ENCODE assay signal across 1 cellular context in genomic region chr6:157379656-157380457, GRCh38.
A peak's percentile ranks its signal among the peaks of the same experiment; 100 is the strongest.
TF ChIP-seq lines count a peak whose summit lies in the region.

No MANE protein-coding gene starts in this region.

TF ChIP-seq in HepG2, 621 proteins besides CTCF, POLR2A, EP300 and RAD21 (continued from another document and continues in another):
- TF ChIP-seq, protein P1, sequence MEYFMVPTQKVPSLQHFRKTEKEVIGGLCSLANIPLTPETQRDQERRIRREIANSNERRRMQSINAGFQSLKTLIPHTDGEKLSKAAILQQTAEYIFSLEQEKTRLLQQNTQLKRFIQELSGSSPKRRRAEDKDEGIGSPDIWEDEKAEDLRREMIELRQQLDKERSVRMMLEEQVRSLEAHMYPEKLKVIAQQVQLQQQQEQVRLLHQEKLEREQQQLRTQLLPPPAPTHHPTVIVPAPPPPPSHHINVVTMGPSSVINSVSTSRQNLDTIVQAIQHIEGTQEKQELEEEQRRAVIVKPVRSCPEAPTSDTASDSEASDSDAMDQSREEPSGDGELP (IDR thresholded peaks at IDR 0.05; ENCODE audit: borderline replicate concordance, low read depth): peak; percentile 46; the same call in 1 of the 2 replicates
- TF ChIP-seq KDM5A (IDR thresholded peaks at IDR 0.05; ENCODE audit: borderline replicate concordance, low read length): peak; percentile 49; the same call in 1 of the 2 replicates
- no peak for TF ChIP-seq ZNF652 (CRISPR knock-in tag; IDR thresholded peaks at IDR 0.05; ENCODE audit: borderline replicate concordance, low read depth)
- peak; percentile 77; the same call in 1 of the 2 replicates for TF ChIP-seq ZNF274 (CRISPR knock-in tag; IDR thresholded peaks at IDR 0.05)
- peak; percentile 59; the same call in 1 of the 2 replicates for TF ChIP-seq ZNF383 (CRISPR knock-in tag; IDR thresholded peaks at IDR 0.05; ENCODE audit: borderline replicate concordance)
- TF ChIP-seq HNF4A (CRISPR knock-in tag; IDR thresholded peaks at IDR 0.05): 0 out of 2 replicates have a peak, but pooled peaks have one; percentile 4
- TF ChIP-seq NFYC (CRISPR knock-in tag; IDR thresholded peaks at IDR 0.05): peak; percentile 14; the same call in 1 of the 2 replicates
- TF ChIP-seq MEIS2 (CRISPR knock-in tag; IDR thresholded peaks at IDR 0.05): peak; percentile 13; the same call in 1 of the 2 replicates
- TF ChIP-seq SKI (IDR thresholded peaks at IDR 0.05; ENCODE audit: partially characterized antibody): no peak
- peak; percentile 46 for TF ChIP-seq TBL1XR1 (IDR thresholded peaks at IDR 0.05; ENCODE audit: borderline replicate concordance, low read length, partially characterized antibody)
- TF ChIP-seq EED (CRISPR knock-in tag; IDR thresholded peaks at IDR 0.05): no peak
- TF ChIP-seq ZNF766 (CRISPR knock-in tag; IDR thresholded peaks at IDR 0.05; ENCODE audit: borderline replicate concordance): peak; percentile 81; the same call in 1 of the 2 replicates
- TF ChIP-seq BATF2 (CRISPR knock-in tag; IDR thresholded peaks at IDR 0.05): no peak
- TF ChIP-seq CREM (IDR thresholded peaks at IDR 0.05): peak; percentile 79
- no peak for TF ChIP-seq CREM (CRISPR knock-in tag; IDR thresholded peaks at IDR 0.05)
- TF ChIP-seq ZFP90 (CRISPR knock-in tag; IDR thresholded peaks at IDR 0.05; ENCODE audit: borderline replicate concordance): peak; percentile 35; the same call in 1 of the 2 replicates
- TF ChIP-seq, protein P2, sequence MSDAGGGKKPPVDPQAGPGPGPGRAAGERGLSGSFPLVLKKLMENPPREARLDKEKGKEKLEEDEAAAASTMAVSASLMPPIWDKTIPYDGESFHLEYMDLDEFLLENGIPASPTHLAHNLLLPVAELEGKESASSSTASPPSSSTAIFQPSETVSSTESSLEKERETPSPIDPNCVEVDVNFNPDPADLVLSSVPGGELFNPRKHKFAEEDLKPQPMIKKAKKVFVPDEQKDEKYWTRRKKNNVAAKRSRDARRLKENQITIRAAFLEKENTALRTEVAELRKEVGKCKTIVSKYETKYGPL (CRISPR knock-in tag; IDR thresholded peaks at IDR 0.05): no peak
- 0 out of 2 replicates have a peak, but pooled peaks have one; percentile 33 for TF ChIP-seq TGIF2 (CRISPR knock-in tag; IDR thresholded peaks at IDR 0.05)
- TF ChIP-seq, protein P3, sequence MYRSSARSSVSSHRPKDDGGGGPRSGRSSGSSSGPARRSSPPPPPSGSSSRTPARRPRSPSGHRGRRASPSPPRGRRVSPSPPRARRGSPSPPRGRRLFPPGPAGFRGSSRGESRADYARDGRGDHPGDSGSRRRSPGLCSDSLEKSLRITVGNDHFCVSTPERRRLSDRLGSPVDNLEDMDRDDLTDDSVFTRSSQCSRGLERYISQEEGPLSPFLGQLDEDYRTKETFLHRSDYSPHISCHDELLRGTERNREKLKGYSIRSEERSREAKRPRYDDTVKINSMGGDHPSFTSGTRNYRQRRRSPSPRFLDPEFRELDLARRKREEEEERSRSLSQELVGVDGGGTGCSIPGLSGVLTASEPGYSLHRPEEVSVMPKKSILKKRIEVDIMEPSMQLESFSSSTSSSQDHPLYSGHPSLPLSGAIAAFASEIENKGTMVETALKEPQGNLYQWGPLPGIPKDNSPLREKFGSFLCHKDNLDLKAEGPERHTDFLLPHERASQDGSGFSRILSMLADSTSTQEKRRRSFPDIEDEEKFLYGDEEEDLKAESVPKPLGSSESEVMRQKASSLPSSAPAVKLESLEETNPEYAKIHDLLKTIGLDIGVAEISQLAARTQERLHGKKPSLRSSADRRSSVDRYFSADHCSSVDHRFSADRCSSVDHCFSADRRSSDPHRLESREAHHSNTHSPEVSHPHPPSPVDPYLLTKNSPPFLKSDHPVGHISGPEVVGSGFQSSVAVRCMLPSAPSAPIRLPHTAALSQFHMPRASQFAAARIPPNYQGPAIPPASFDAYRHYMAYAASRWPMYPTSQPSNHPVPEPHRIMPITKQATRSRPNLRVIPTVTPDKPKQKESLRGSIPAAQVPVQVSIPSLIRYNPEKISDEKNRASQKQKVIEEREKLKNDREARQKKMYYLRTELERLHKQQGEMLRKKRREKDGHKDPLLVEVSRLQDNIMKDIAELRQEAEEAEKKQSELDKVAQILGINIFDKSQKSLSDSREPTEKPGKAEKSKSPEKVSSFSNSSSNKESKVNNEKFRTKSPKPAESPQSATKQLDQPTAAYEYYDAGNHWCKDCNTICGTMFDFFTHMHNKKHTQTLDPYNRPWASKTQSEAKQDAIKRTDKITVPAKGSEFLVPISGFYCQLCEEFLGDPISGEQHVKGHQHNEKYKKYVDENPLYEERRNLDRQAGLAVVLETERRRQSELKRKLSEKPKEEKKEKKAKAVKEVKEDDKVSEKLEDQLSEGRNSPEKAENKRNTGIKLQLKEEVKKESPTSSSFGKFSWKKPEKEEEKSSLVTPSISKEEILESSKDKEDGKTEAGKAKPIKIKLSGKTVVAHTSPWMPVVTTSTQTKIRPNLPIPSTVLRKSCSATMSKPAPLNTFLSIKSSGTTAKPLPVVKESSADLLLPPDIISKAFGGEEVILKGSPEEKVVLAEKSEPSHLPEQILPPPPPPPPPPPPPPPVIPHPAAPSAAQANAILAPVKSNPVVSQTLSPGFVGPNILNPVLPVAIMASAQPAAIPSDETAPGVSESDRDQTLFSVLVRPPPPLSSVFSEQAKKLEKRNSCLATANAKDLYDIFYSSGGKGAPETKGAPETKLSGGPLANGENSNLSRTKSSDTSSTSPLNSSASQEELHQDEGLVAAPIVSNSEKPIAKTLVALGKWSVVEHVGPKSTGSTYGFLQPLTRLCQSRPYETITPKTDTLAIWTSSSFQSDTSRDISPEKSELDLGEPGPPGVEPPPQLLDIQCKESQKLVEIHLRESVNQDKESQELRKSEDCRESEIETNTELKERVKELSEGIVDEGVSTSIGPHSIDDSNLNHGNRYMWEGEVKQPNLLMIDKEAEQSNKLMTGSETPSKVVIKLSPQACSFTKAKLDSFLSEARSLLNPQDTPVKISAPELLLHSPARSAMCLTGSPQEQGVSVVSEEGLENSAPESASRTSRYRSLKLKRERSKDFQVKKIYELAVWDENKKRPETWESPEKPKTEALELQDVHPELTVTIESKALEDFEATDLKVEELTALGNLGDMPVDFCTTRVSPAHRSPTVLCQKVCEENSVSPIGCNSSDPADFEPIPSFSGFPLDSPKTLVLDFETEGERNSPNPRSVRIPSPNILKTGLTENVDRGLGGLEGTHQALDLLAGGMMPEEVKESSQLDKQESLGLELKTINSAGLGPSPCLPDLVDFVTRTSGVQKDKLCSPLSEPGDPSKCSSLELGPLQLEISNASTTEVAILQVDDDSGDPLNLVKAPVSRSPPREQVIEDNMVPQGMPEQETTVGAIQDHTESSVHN (CRISPR knock-in tag; IDR thresholded peaks at IDR 0.05): 0 out of 2 replicates have a peak, but pooled peaks have one; percentile 58
- peak; percentile 79; the same call in 1 of the 2 replicates for TF ChIP-seq ARNTL (CRISPR knock-in tag; IDR thresholded peaks at IDR 0.05)
- TF ChIP-seq ZNF350 (CRISPR knock-in tag; IDR thresholded peaks at IDR 0.05; ENCODE audit: borderline replicate concordance, low read depth): peak; percentile 13; the same call in 1 of the 2 replicates
- TF ChIP-seq, protein P4, sequence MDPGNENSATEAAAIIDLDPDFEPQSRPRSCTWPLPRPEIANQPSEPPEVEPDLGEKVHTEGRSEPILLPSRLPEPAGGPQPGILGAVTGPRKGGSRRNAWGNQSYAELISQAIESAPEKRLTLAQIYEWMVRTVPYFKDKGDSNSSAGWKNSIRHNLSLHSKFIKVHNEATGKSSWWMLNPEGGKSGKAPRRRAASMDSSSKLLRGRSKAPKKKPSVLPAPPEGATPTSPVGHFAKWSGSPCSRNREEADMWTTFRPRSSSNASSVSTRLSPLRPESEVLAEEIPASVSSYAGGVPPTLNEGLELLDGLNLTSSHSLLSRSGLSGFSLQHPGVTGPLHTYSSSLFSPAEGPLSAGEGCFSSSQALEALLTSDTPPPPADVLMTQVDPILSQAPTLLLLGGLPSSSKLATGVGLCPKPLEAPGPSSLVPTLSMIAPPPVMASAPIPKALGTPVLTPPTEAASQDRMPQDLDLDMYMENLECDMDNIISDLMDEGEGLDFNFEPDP (CRISPR knock-in tag; conservative IDR thresholded peaks at IDR 0.05): 0 out of 2 replicates have a peak, but pooled peaks have one; percentile 68
- TF ChIP-seq ZNF235 (CRISPR knock-in tag; IDR thresholded peaks at IDR 0.05; ENCODE audit: borderline replicate concordance): peak; percentile 28; the same call in 1 of the 2 replicates
- peak; percentile 35; the same call in 1 of the 2 replicates for TF ChIP-seq ZNF768 (CRISPR knock-in tag; IDR thresholded peaks at IDR 0.05)
- 0 out of 2 replicates have a peak, but pooled peaks have one; percentile 9 for TF ChIP-seq ZNF709 (CRISPR knock-in tag; IDR thresholded peaks at IDR 0.05)
- TF ChIP-seq HCFC1 (IDR thresholded peaks at IDR 0.05; ENCODE audit: low read depth, low read length): peak; percentile 96
- TF ChIP-seq SMAD1 (CRISPR knock-in tag; IDR thresholded peaks at IDR 0.05; ENCODE audit: borderline replicate concordance, low read depth): no peak
- 0 out of 2 replicates have a peak, but pooled peaks have one; percentile 13 for TF ChIP-seq NFYB (CRISPR knock-in tag; IDR thresholded peaks at IDR 0.05)
- peak; percentile 95 for TF ChIP-seq SUZ12 (IDR thresholded peaks at IDR 0.05; ENCODE audit: low read depth, low read length)
- TF ChIP-seq E2F1 (CRISPR knock-in tag; IDR thresholded peaks at IDR 0.05): peak; percentile 57; the same call in 1 of the 2 replicates
- TF ChIP-seq KLF13 (CRISPR knock-in tag; IDR thresholded peaks at IDR 0.05): no peak
- TF ChIP-seq KLF12 (CRISPR knock-in tag; IDR thresholded peaks at IDR 0.05; ENCODE audit: borderline replicate concordance): peak; percentile 92; the same call in 1 of the 2 replicates
- TF ChIP-seq ZSCAN31 (CRISPR knock-in tag; IDR thresholded peaks at IDR 0.05; ENCODE audit: low read depth): peak; percentile 70
- no peak for TF ChIP-seq TEAD2 (CRISPR knock-in tag; IDR thresholded peaks at IDR 0.05)
- TF ChIP-seq U2AF1 (optimal IDR thresholded peaks at IDR 0.05; ENCODE audit: low read depth, low read length): no peak
- peak; percentile 52; the same call in 1 of the 2 replicates for TF ChIP-seq MED13 (CRISPR knock-in tag; IDR thresholded peaks at IDR 0.05)
- 0 out of 2 replicates have a peak, but pooled peaks have one; percentile 31 for TF ChIP-seq TERF1 (CRISPR knock-in tag; IDR thresholded peaks at IDR 0.05)
- TF ChIP-seq ZFP62 (CRISPR knock-in tag; IDR thresholded peaks at IDR 0.05): peak; percentile 95
- TF ChIP-seq E2F2 (CRISPR knock-in tag; IDR thresholded peaks at IDR 0.05; ENCODE audit: borderline replicate concordance): peak; percentile 91; the same call in 1 of the 2 replicates
- TF ChIP-seq NRL (CRISPR knock-in tag; IDR thresholded peaks at IDR 0.05; ENCODE audit: borderline replicate concordance): no peak
- peak; percentile 73 for TF ChIP-seq ELF1 (CRISPR knock-in tag; IDR thresholded peaks at IDR 0.05)
- TF ChIP-seq ZSCAN9 (CRISPR knock-in tag; IDR thresholded peaks at IDR 0.05; ENCODE audit: borderline replicate concordance): 0 out of 2 replicates have a peak, but pooled peaks have one; percentile 15
- peak; percentile 67; the same call in 1 of the 2 replicates for TF ChIP-seq AKAP8 (CRISPR knock-in tag; IDR thresholded peaks at IDR 0.05)
- TF ChIP-seq ZSCAN30 (CRISPR knock-in tag; IDR thresholded peaks at IDR 0.05): peak; percentile 46; the same call in 1 of the 2 replicates
- TF ChIP-seq KDM3A (CRISPR knock-in tag; IDR thresholded peaks at IDR 0.05; ENCODE audit: low read depth): 0 out of 2 replicates have a peak, but pooled peaks have one; percentile 32
- 0 out of 2 replicates have a peak, but pooled peaks have one; percentile 27 for TF ChIP-seq BRCA1 (CRISPR knock-in tag; IDR thresholded peaks at IDR 0.05)
- peak; percentile 38; the same call in 1 of the 2 replicates for TF ChIP-seq ZNF136 (CRISPR knock-in tag; IDR thresholded peaks at IDR 0.05; ENCODE audit: low read depth)
